26 cellular contexts compared by ENCODE assay signal in genomic region chr20:57611605-57612311, GRCh38. TPM values are rescaled to one million over a fixed set of nuclear protein-coding genes. Genes with fewer than 3 reads are reported as not detected.
DNase-seq lines count a peak whose midpoint lies in the region; ATAC-seq and TF ChIP-seq lines count a peak whose summit lies in the region.
"Had no signal": no experiment of that assay in that cellular context is flagged by ENCODE, and none has a peak within 500 bp of the region (broad histone marks: within the 10 kb centered on the region; RNA-seq: fewer than 3 reads in every experiment).

No MANE protein-coding gene starts in this region.

- H3K27ac ChIP-seq in suprapubic skin, result no peak overlapping the region
- H3K27ac ChIP-seq in CD4-positive, alpha-beta memory T cell (ENCODE audit: low read depth, low read length), result no peak overlapping the region
- H3K27ac ChIP-seq: 22Rv1, psoas muscle, tibial nerve had no signal

- H3K4me3 ChIP-seq in suprapubic skin, result no peak overlapping the region
- H3K4me3 ChIP-seq in CD4-positive, alpha-beta memory T cell (ENCODE audit: low read length in 2 of 2), result no peak overlapping the region
- H3K4me3 ChIP-seq: GM12878, psoas muscle, smooth muscle cell, tibial nerve had no signal

- H3K27ac Mint-ChIP-seq in CD4-positive, alpha-beta memory T cell, result no peak overlapping the region
- H3K27ac Mint-ChIP-seq: dendritic cell treated with granulocyte-macrophage colony-stimulating factor and Interleukin-4, amounts not matched to agents 40 ng/mL and 50 ng/mL, for 4 days had no signal

- no peaks in the 10 kb centered on the region for H3K27me3 Mint-ChIP-seq in CD4-positive, alpha-beta memory T cell

- CTCF ChIA-PET in CD4-positive, alpha-beta memory T cell (lab: Charles Lee; ENCODE audit: partially characterized antibody), result interaction anchor here (2.2 kb wide), 1 partner anchor 10 kb away, joined by 7 read pairs; no protein-coding TSS in a partner anchor

- no peaks in the 10 kb centered on the region for H3K4me1 ChIP-seq in suprapubic skin
- peaks cover 23% of the 10 kb centered on the region for H3K4me1 ChIP-seq in CD4-positive, alpha-beta memory T cell (ENCODE audit: insufficient read depth, low read length)
- H3K4me1 ChIP-seq: psoas muscle had no signal

- peaks cover 5 to 27% (median 12%) of the 10 kb centered on the region in 4 donors for H3K4me1 Mint-ChIP-seq in CD4-positive, alpha-beta memory T cell

- no peak overlapping the region for H3K4me3 Mint-ChIP-seq in CD4-positive, alpha-beta memory T cell
- H3K4me3 Mint-ChIP-seq: dendritic cell treated with granulocyte-macrophage colony-stimulating factor and Interleukin-4, amounts not matched to agents 40 ng/mL and 50 ng/mL, for 4 days had no signal

- DNase-seq in activated CD4-positive, CD25-positive, alpha-beta regulatory T cell treated with anti-CD3 and anti-CD28 coated beads, Interleukin-2, amount 50 U/mL, for 72 hours, result peak; percentile 17
- peak; percentile 68 for DNase-seq in Right ventricle myocardium superior
- peak; percentile 72 for DNase-seq in mesenteric fat pad (ENCODE audit: low spot score)
- DNase-seq in suprapubic skin (ENCODE audit: low spot score in 2 of 2), result peak; percentile 30 to 65
- DNase-seq in CD4-positive, alpha-beta memory T cell, result no peak
- no peak for DNase-seq in retina
- DNase-seq in NCI-H524 treated with DMSO at 0.1 percent for 48 hours (lab: John Stamatoyannopoulos, UW), result no peak
- DNase-seq: activated naive CD4-positive, alpha-beta T cell; amniotic stem cell; NCI-H187 treated with DMSO at 0.1 percent for 48 hours; NCI-H774; SIG-M5; stimulated activated CD4-positive, alpha-beta T cell treated with anti-CD3 and anti-CD28 coated beads, Interleukin-2, amount 100 ng/mL, for 48 hours; stimulated activated naive CD4-positive, alpha-beta T cell treated with Interleukin-2 at 50 U/mL for 16 hours had no signal

- no peak for TF ChIP-seq POLR2A in suprapubic skin (IDR thresholded peaks at IDR 0.05)

- H3K9me3 Mint-ChIP-seq in CD4-positive, alpha-beta memory T cell, result no peaks in the 10 kb centered on the region
- H3K9me3 Mint-ChIP-seq: dendritic cell treated with granulocyte-macrophage colony-stimulating factor and Interleukin-4, amounts not matched to agents 40 ng/mL and 50 ng/mL, for 4 days had no signal

- no peaks in the 10 kb centered on the region for H3K9me3 ChIP-seq in suprapubic skin
- no peaks in the 10 kb centered on the region for H3K9me3 ChIP-seq in CD4-positive, alpha-beta memory T cell (ENCODE audit: control insufficient read depth in 1 of 2, low read length in 2 of 2)
- H3K9me3 ChIP-seq: psoas muscle, tibial nerve had no signal

- no peaks in the 10 kb centered on the region for H3K36me3 ChIP-seq in suprapubic skin
- H3K36me3 ChIP-seq in CD4-positive, alpha-beta memory T cell (ENCODE audit: insufficient read depth, low read length), result peaks cover 64% of the 10 kb centered on the region
- H3K36me3 ChIP-seq: tibial nerve had no signal

- ATAC-seq in activated CD4-positive, CD25-positive, alpha-beta regulatory T cell treated with anti-CD3 and anti-CD28 coated beads, Interleukin-2, amount 50 U/mL, for 24 hours, result no peak
- ATAC-seq in Right ventricle myocardium superior (ENCODE audit: poor library complexity), result peak; percentile 76
- ATAC-seq: GM12878, psoas muscle had no signal

- no peak for TF ChIP-seq EP300 in suprapubic skin (IDR thresholded peaks at IDR 0.05)

- no peak for TF ChIP-seq CTCF in suprapubic skin (IDR thresholded peaks at IDR 0.05)

- intact Hi-C loops in Right ventricle myocardium superior (cut with DNase I), result no loop called here
- intact Hi-C loops in CD4-positive, alpha-beta memory T cell (cut with micrococcal nuclease), result no loop called here

- POLR2A ChIA-PET in CD4-positive, alpha-beta memory T cell (lab: Charles Lee; ENCODE audit: partially characterized antibody), result no interaction called here

- WGBS in suprapubic skin, result 84% methylated on average over 16 of the region's 18 CpGs

- H3K36me3 Mint-ChIP-seq in CD4-positive, alpha-beta memory T cell, result peaks cover 52 to 65% of the 10 kb centered on the region in 2 donors

- H3K27me3 ChIP-seq in suprapubic skin, result peaks cover 26% of the 10 kb centered on the region
- H3K27me3 ChIP-seq in CD4-positive, alpha-beta memory T cell (ENCODE audit: insufficient read depth, low read length), result no peaks in the 10 kb centered on the region

RNA-seq across cellular contexts. Expression of gene ZBP1, which starts 8.5 kb away (rescaled TPM):
- total RNA-seq in Right ventricle myocardium superior, result not detected
- 0.26 TPM for total RNA-seq in mesenteric fat pad
- total RNA-seq in suprapubic skin, result under 1 TPM in 1 of 4 donors, not detected in 3; 0.80 TPM
- total RNA-seq in CD4-positive, alpha-beta memory T cell, result 10 to 100 TPM; 21.7 to 25.2 TPM
- polyA plus RNA-seq in CD4-positive, alpha-beta memory T cell, result 10 to 100 TPM; 11.7 to 18.0 TPM
- total RNA-seq: fibroblast of lung, glomerular endothelial cell, HT1080, smooth muscle cell had no signal
- polyA plus RNA-seq: fibroblast of lung, neural cell, smooth muscle cell had no signal

RNA-seq across cellular contexts. Expression of gene PCK1, which starts 50.8 kb away (rescaled TPM):
- total RNA-seq in Right ventricle myocardium superior (2.3 TPM), mesenteric fat pad (331 TPM), suprapubic skin (1 to 10 TPM; 2.2 to 6.3 (median 5.2) TPM)
- not detected for total RNA-seq in CD4-positive, alpha-beta memory T cell
- not detected for polyA plus RNA-seq in CD4-positive, alpha-beta memory T cell
- total RNA-seq: glomerular endothelial cell; HT1080; smooth muscle cell; T-helper 1 cell treated with Interleukin-12 subunit alpha and Interleukin-12 subunit beta and Interleukin-4 antibody, amounts not matched to agents 30 ng/mL and 1 ng/mL, for 36 hours had no signal
- polyA plus RNA-seq: fibroblast of lung, smooth muscle cell had no signal

Comparison
In these comparisons a context has a peak if more than half of its experiments do, and no peak if none do; other contexts are left out.
1. DNase-seq: peak in activated CD4-positive, CD25-positive, alpha-beta regulatory T cell treated with anti-CD3 and anti-CD28 coated beads, Interleukin-2, amount 50 U/mL, for 72 hours (single experiment), Right ventricle myocardium superior (single experiment), mesenteric fat pad (single experiment) and suprapubic skin (2 of 2); none in CD4-positive, alpha-beta memory T cell (0 of 5), retina (single experiment) and NCI-H524 treated with DMSO at 0.1 percent for 48 hours (single experiment).
2. RNA of gene ZBP1, which starts 8.5 kb away (total RNA-seq): 21.7 to 25.2 TPM in CD4-positive, alpha-beta memory T cell; 0.26 TPM in mesenteric fat pad (single experiment), 0.80 TPM in suprapubic skin and not detected in Right ventricle myocardium superior (single experiment); every median in the first group is over 10 times any median in the second.
3. RNA of gene PCK1, which starts 50.8 kb away (total RNA-seq): 331 TPM in mesenteric fat pad (single experiment); 2.2 to 6.3 TPM in suprapubic skin, 2.3 TPM in Right ventricle myocardium superior (single experiment) and not detected in CD4-positive, alpha-beta memory T cell; every median in the first group is over 10 times any median in the second.